Comparison of ENCODE assay signal across 8 cellular contexts in the genomic region with DNA sequence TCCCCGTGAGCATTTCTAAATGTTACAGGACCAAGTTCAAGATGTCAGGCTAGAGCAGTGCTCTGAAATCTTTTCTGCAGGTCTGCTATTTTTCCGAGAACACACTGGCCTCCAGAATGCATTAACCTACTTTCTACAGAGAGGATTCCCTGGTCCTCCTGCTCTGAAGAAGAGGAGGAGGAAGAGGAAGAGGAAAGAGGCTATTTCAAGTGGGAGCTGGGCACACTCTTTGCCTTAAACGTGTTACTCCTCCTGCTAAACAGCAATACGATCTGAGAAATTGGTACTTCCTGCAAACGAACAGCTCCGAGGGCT.
A peak's percentile ranks its signal among the peaks of the same experiment; 100 is the strongest.
DNase-seq lines count a peak whose midpoint lies in the region; ATAC-seq, FAIRE-seq and TF ChIP-seq lines count a peak whose summit lies in the region.

No MANE protein-coding gene starts in this region.

- peaks cover 10% of the 10 kb centered on the region for H3K4me1 Mint-ChIP-seq in activated CD4-positive, alpha-beta T cell treated with anti-CD3 and anti-CD28 coated beads, Interleukin-2, amount 10 ng/mL, durations not matched to agents 24 days and 14 days
- H3K4me1 Mint-ChIP-seq in activated naive CD8-positive, alpha-beta T cell treated with anti-CD3 and anti-CD28 coated beads, Interleukin-2, amount 10 ng/mL, durations not matched to agents 7 days and 5 days: peaks cover 11% of the 10 kb centered on the region

- H3K9me3 Mint-ChIP-seq in activated CD4-positive, alpha-beta T cell treated with anti-CD3 and anti-CD28 coated beads, Interleukin-2, amount 10 ng/mL, durations not matched to agents 24 days and 14 days: no peaks in the 10 kb centered on the region
- no peaks in the 10 kb centered on the region for H3K9me3 Mint-ChIP-seq in activated naive CD8-positive, alpha-beta T cell treated with anti-CD3 and anti-CD28 coated beads, Interleukin-2, amount 10 ng/mL, durations not matched to agents 7 days and 5 days

- intact Hi-C loops in activated CD4-positive, alpha-beta T cell treated with anti-CD3 and anti-CD28 coated beads, Interleukin-2, amount 10 ng/mL, durations not matched to agents 24 days and 14 days (cut with micrococcal nuclease): no loop called here

- H3K4me1 ChIP-seq in keratinocyte (ENCODE audit: control insufficient read depth, extremely low read depth, insufficient read depth, low read length) (peaks cover 12% of the 10 kb centered on the region), thoracic aorta (ENCODE audit: control insufficient read depth in 1 of 2, low read depth in 2 of 2) (peaks cover 0 to 6% of the 10 kb centered on the region in 2 donors)

- no peak for FAIRE-seq in keratinocyte (lab: Jason Lieb, UNC)
- FAIRE-seq in D721Med (lab: Jason Lieb, UNC): no peak

- no peaks in the 10 kb centered on the region for H3K36me3 ChIP-seq in keratinocyte (ENCODE audit: control insufficient read depth in 2 of 2, extremely low read depth in 1 of 2, insufficient read depth in 2 of 2, low read length in 2 of 2)
- no peaks in the 10 kb centered on the region for H3K36me3 ChIP-seq in thoracic aorta

- H3K27me3 ChIP-seq in keratinocyte (ENCODE audit: control insufficient read depth, extremely low read depth, insufficient read depth, low read length) (peaks cover 31% of the 10 kb centered on the region), thoracic aorta (replicated peaks; ENCODE audit: insufficient read depth) (no peaks in the 10 kb centered on the region)

- H2AFZ ChIP-seq in keratinocyte (ENCODE audit: control insufficient read depth, low read length): peak overlapping the region; percentile 89

- peak overlapping the region; percentile 78 for H3K4me3 Mint-ChIP-seq in activated CD4-positive, alpha-beta T cell treated with anti-CD3 and anti-CD28 coated beads, Interleukin-2, amount 10 ng/mL, durations not matched to agents 24 days and 14 days
- peak overlapping the region; percentile 68 for H3K4me3 Mint-ChIP-seq in activated naive CD8-positive, alpha-beta T cell treated with anti-CD3 and anti-CD28 coated beads, Interleukin-2, amount 10 ng/mL, durations not matched to agents 7 days and 5 days

- H3K79me2 ChIP-seq in keratinocyte (ENCODE audit: control insufficient read depth, insufficient read depth, low read length): no peaks in the 10 kb centered on the region

- ATAC-seq in activated naive CD8-positive, alpha-beta T cell treated with anti-CD3 and anti-CD28 coated beads, Interleukin-2, amount 10 ng/mL, durations not matched to agents 7 days and 5 days (ENCODE audit: low read depth): no peak
- ATAC-seq in thoracic aorta (ENCODE audit: insufficient number of reproducible peaks, low FRiP score, low read depth): no peak

- H3K27ac ChIP-seq in keratinocyte (ENCODE audit: control insufficient read depth, insufficient read depth, low read length): no peak overlapping the region
- no peak overlapping the region for H3K27ac ChIP-seq in thoracic aorta

- H3K4me2 ChIP-seq in keratinocyte (ENCODE audit: control insufficient read depth, extremely low read depth, insufficient read depth, low read depth, low read length): peak overlapping the region; percentile 92

- no peak overlapping the region for H3K27ac Mint-ChIP-seq in activated CD4-positive, alpha-beta T cell treated with anti-CD3 and anti-CD28 coated beads, Interleukin-2, amount 10 ng/mL, durations not matched to agents 24 days and 14 days
- no peak overlapping the region for H3K27ac Mint-ChIP-seq in activated naive CD8-positive, alpha-beta T cell treated with anti-CD3 and anti-CD28 coated beads, Interleukin-2, amount 10 ng/mL, durations not matched to agents 7 days and 5 days

- peaks cover 71% of the 10 kb centered on the region for H3K27me3 Mint-ChIP-seq in activated CD4-positive, alpha-beta T cell treated with anti-CD3 and anti-CD28 coated beads, Interleukin-2, amount 10 ng/mL, durations not matched to agents 24 days and 14 days
- H3K27me3 Mint-ChIP-seq in activated naive CD8-positive, alpha-beta T cell treated with anti-CD3 and anti-CD28 coated beads, Interleukin-2, amount 10 ng/mL, durations not matched to agents 7 days and 5 days: peaks cover 75% of the 10 kb centered on the region

- H3K9me1 ChIP-seq in keratinocyte (ENCODE audit: control insufficient read depth, extremely low read depth, insufficient read depth, low read length): no peaks in the 10 kb centered on the region

- TF ChIP-seq CTCF in keratinocyte (optimal IDR thresholded peaks at IDR 0.05 in 1 of 3, IDR thresholded peaks at IDR 0.05 in 1 of 3, conservative IDR thresholded peaks at IDR 0.05 in 1 of 3; ENCODE audit: extremely low read depth in 1 of 3, insufficient read depth in 2 of 3, low read length in 3 of 3) (no peak), thoracic aorta (IDR thresholded peaks at IDR 0.05) (no peak), D721Med (IDR thresholded peaks at IDR 0.05; ENCODE audit: insufficient read depth, missing control alignments) (no peak), GM10248 (IDR thresholded peaks at IDR 0.05; ENCODE audit: control extremely low read depth, extremely low read depth, low read depth, missing control alignments) (no peak)

- POLR2A ChIA-PET in activated naive CD8-positive, alpha-beta T cell treated with anti-CD3 and anti-CD28 coated beads, Interleukin-2, amount 10 ng/mL, durations not matched to agents 7 days and 5 days (lab: Charles Lee): interaction anchor here (2.8 kb wide), 1 partner anchor 12 kb away, joined by 13 read pairs; no protein-coding TSS in a partner anchor
- POLR2A ChIA-PET in GM10248 (lab: Yijun Ruan, JAX): interaction anchor here (2.4 kb wide), 1 partner anchor 12 kb away, joined by 10 read pairs; no protein-coding TSS in a partner anchor

- no peak overlapping the region for H3K9ac ChIP-seq in keratinocyte (ENCODE audit: control insufficient read depth, extremely low read depth, insufficient read depth, low read length)

- H3K9me3 ChIP-seq in keratinocyte (ENCODE audit: control insufficient read depth, low read depth, low read length): no peaks in the 10 kb centered on the region
- no peaks in the 10 kb centered on the region for H3K9me3 ChIP-seq in thoracic aorta

- dilution Hi-C loops in keratinocyte (cut with MboI; ENCODE audit: extremely low pct_ligation_motif_present, low sequenced_read_pairs): no loop called here

- no peak for DNase-seq in activated CD4-positive, alpha-beta T cell treated with anti-CD3 and anti-CD28 coated beads, Interleukin-2, amount 10 ng/mL, durations not matched to agents 24 days and 14 days
- DNase-seq in activated CD4-positive, alpha-beta T cell treated with anti-CD3 and anti-CD28 coated beads, Interleukin-2, amount 50 U/mL, for 1 hour: no peak
- DNase-seq in activated naive CD8-positive, alpha-beta T cell treated with anti-CD3 and anti-CD28 coated beads, Interleukin-2, amount 10 ng/mL, durations not matched to agents 7 days and 5 days: no peak
- DNase-seq in keratinocyte (ENCODE audit: low read depth, low spot score) (no peak), thoracic aorta (ENCODE audit: low spot score) (no peak), D721Med (ENCODE audit: insufficient read length, low spot score) (no peak), NCI-H2196 treated with DMSO at 0.1 percent for 48 hours (lab: John Stamatoyannopoulos, UW; ENCODE audit: unreplicated experiment) (no peak), GM10248 (ENCODE audit: extremely low spot score) (no peak)

- no peaks in the 10 kb centered on the region for H4K20me1 ChIP-seq in keratinocyte (ENCODE audit: control insufficient read depth, extremely low read depth, insufficient read depth, low read length)

- H3K4me3 ChIP-seq in keratinocyte (ENCODE audit: control insufficient read depth in 2 of 3, extremely low read depth in 1 of 3, insufficient read depth in 2 of 3, low read depth in 1 of 3, low read length in 3 of 3) (peak overlapping the region in 2 of 3 experiments; percentile 55 to 67), thoracic aorta (peak overlapping the region; percentile 66)

- CTCF ChIA-PET in GM10248 (lab: Yijun Ruan, JAX): interaction anchor here (1.0 to 1.6 kb wide), 2 partner anchors 10 to 13 kb away, joined by 4 read pairs; no protein-coding TSS in a partner anchor

- no peaks in the 10 kb centered on the region for H3K36me3 Mint-ChIP-seq in activated CD4-positive, alpha-beta T cell treated with anti-CD3 and anti-CD28 coated beads, Interleukin-2, amount 10 ng/mL, durations not matched to agents 24 days and 14 days (ENCODE audit: low read depth)
- no peaks in the 10 kb centered on the region for H3K36me3 Mint-ChIP-seq in activated naive CD8-positive, alpha-beta T cell treated with anti-CD3 and anti-CD28 coated beads, Interleukin-2, amount 10 ng/mL, durations not matched to agents 7 days and 5 days
